Comparison of ENCODE assay signal across 18 cellular contexts in genomic region chr9:131263701-131264100, GRCh38. TPM values are rescaled to one million over a fixed set of nuclear protein-coding genes. Genes with fewer than 3 reads are reported as not detected.
DNase-seq lines count a peak whose midpoint lies in the region; ATAC-seq and TF ChIP-seq lines count a peak whose summit lies in the region.
"Had no signal": no experiment of that assay in that cellular context is flagged by ENCODE, and none has a peak within 500 bp of the region (broad histone marks: within the 10 kb centered on the region; RNA-seq: fewer than 3 reads in every experiment).

No MANE protein-coding gene starts in this region.

- peaks cover 77% of the 10 kb centered on the region for H3K36me3 Mint-ChIP-seq in CD4-positive, alpha-beta T cell (ENCODE audit: low read depth)
- peaks cover 69% of the 10 kb centered on the region for H3K36me3 Mint-ChIP-seq in activated T-helper 17 cell treated with anti-CD3 and anti-CD28 coated beads, Interleukin-2, amount 50 U/mL, for 72 hours (ENCODE audit: low read depth)
- H3K36me3 Mint-ChIP-seq in naive B cell = peaks cover 6 to 7% of the 10 kb centered on the region in 2 donors

- H3K9me3 Mint-ChIP-seq in CD4-positive, alpha-beta T cell = no peaks in the 10 kb centered on the region
- H3K9me3 Mint-ChIP-seq in activated T-helper 17 cell treated with anti-CD3 and anti-CD28 coated beads, Interleukin-2, amount 50 U/mL, for 72 hours = no peaks in the 10 kb centered on the region
- H3K9me3 Mint-ChIP-seq in naive B cell = no peaks in the 10 kb centered on the region

- POLR2A ChIA-PET in CD4-positive, alpha-beta T cell (lab: Charles Lee) = interaction anchor here (4.4 to 18.0 kb wide), 3 partner anchors 7 to 15 kb away, joined by 19 to 738 read pairs (median 738); partner anchors contain the start of gene FAM78A

- CTCF ChIA-PET in CD4-positive, alpha-beta T cell (lab: Charles Lee) = interaction anchor here (1.2 kb wide), 1 partner anchor 25 kb away, joined by 3 read pairs; no protein-coding TSS in a partner anchor

- peak overlapping the region; percentile 85 for H3K4me3 Mint-ChIP-seq in CD4-positive, alpha-beta T cell
- H3K4me3 Mint-ChIP-seq in activated T-helper 17 cell treated with anti-CD3 and anti-CD28 coated beads, Interleukin-2, amount 50 U/mL, for 72 hours = peak overlapping the region; percentile 94
- peak overlapping the region in 4 of 8 donors; percentile 12 to 72 (median 40) for H3K4me3 Mint-ChIP-seq in naive B cell

- H4K20me1 ChIP-seq in BLaER1 treated with 17β-estradiol and CSF1 and Interleukin-3, amounts not matched to agents 10 nM and 100 nM = peaks cover 0 to 60% (median 3%) of the 10 kb centered on the region in 11 experiments; a peak in 8 of 22 replicates

- DNase-seq in CD4-positive, alpha-beta T cell = no peak
- DNase-seq in naive B cell (no peak), NCI-H69 (lab: John Stamatoyannopoulos, UW) (no peak), SK-N-DZ (ENCODE audit: low spot score) (no peak), BE2C (no peak)
- DNase-seq: anterior cingulate cortex, GDM1, head of caudate nucleus, KG1, NCI-H1417, SIG-M5 had no signal

- no peaks in the 10 kb centered on the region for H3K27me3 ChIP-seq in BLaER1 treated with 17β-estradiol and CSF1 and Interleukin-3, amounts not matched to agents 10 nM and 100 nM
- no peaks in the 10 kb centered on the region for H3K27me3 ChIP-seq in CD4-positive, alpha-beta T cell (ENCODE audit: control insufficient read depth, insufficient read depth, low read length)
- no peaks in the 10 kb centered on the region for H3K27me3 ChIP-seq in BE2C
- H3K27me3 ChIP-seq: suprapubic skin had no signal

- H3K4me2 ChIP-seq in BLaER1 treated with 17β-estradiol and CSF1 and Interleukin-3, amounts not matched to agents 10 nM and 100 nM = peak overlapping the region; percentile 36 to 100 (median 89); a peak in 21 of 22 replicates

- no peak for ATAC-seq in CD4-positive, alpha-beta T cell (ENCODE audit: poor library complexity)
- no peak for ATAC-seq in activated T-helper 17 cell treated with anti-CD3 and anti-CD28 coated beads, Interleukin-2, amount 50 U/mL, for 72 hours (replicated peaks)
- ATAC-seq in naive B cell (ENCODE audit: low read depth in 2 of 2) (no peak), GM19467 (IDR thresholded peaks at IDR 0.05; ENCODE audit: unreplicated experiment) (no peak)
- ATAC-seq: esophagus mucosa had no signal

- peak overlapping the region; percentile 100 for H3K27ac Mint-ChIP-seq in CD4-positive, alpha-beta T cell
- H3K27ac Mint-ChIP-seq in activated T-helper 17 cell treated with anti-CD3 and anti-CD28 coated beads, Interleukin-2, amount 50 U/mL, for 72 hours = peak overlapping the region; percentile 83
- H3K27ac Mint-ChIP-seq in naive B cell = peak overlapping the region in 5 of 6 donors; percentile 27 to 88 (median 53)
- H3K27ac Mint-ChIP-seq: progenitor cell of endocrine pancreas had no signal

- no peaks in the 10 kb centered on the region for H3K9me3 ChIP-seq in BLaER1 treated with 17β-estradiol and CSF1 and Interleukin-3, amounts not matched to agents 10 nM and 100 nM (replicated peaks in 1 of 11)
- no peaks in the 10 kb centered on the region for H3K9me3 ChIP-seq in CD4-positive, alpha-beta T cell (ENCODE audit: control insufficient read depth, low read length)
- H3K9me3 ChIP-seq in BE2C = no peaks in the 10 kb centered on the region
- H3K9me3 ChIP-seq: suprapubic skin had no signal

- intact Hi-C loops in CD4-positive, alpha-beta T cell (cut with DNase I, micrococcal nuclease) = no loop called here

- H3K4me3 ChIP-seq in BLaER1 treated with 17β-estradiol and CSF1 and Interleukin-3, amounts not matched to agents 10 nM and 100 nM = no peak overlapping the region
- H3K4me3 ChIP-seq in BE2C (ENCODE audit: low read depth, low read length) = no peak overlapping the region
- H3K4me3 ChIP-seq: coronary artery, suprapubic skin had no signal

- H3K4me1 Mint-ChIP-seq in CD4-positive, alpha-beta T cell (ENCODE audit: low read depth) = peaks cover 72% of the 10 kb centered on the region
- H3K4me1 Mint-ChIP-seq in activated T-helper 17 cell treated with anti-CD3 and anti-CD28 coated beads, Interleukin-2, amount 50 U/mL, for 72 hours = peaks cover 17% of the 10 kb centered on the region
- H3K4me1 Mint-ChIP-seq in naive B cell = peaks cover 29 to 78% (median 43%) of the 10 kb centered on the region in 3 donors

- peak overlapping the region in 3 of 11 experiments; percentile 11 to 58 (median 41); a peak in 3 of 22 replicates for H3K9ac ChIP-seq in BLaER1 treated with 17β-estradiol and CSF1 and Interleukin-3, amounts not matched to agents 10 nM and 100 nM

- no peaks in the 10 kb centered on the region for H3K27me3 Mint-ChIP-seq in CD4-positive, alpha-beta T cell
- H3K27me3 Mint-ChIP-seq in activated T-helper 17 cell treated with anti-CD3 and anti-CD28 coated beads, Interleukin-2, amount 50 U/mL, for 72 hours = no peaks in the 10 kb centered on the region
- no peaks in the 10 kb centered on the region for H3K27me3 Mint-ChIP-seq in naive B cell
- H3K27me3 Mint-ChIP-seq: progenitor cell of endocrine pancreas had no signal

- H3K36me3 ChIP-seq in BLaER1 treated with 17β-estradiol and CSF1 and Interleukin-3, amounts not matched to agents 10 nM and 100 nM = peaks cover 8 to 75% (median 36%) of the 10 kb centered on the region in 11 experiments; a peak in 21 of 22 replicates
- no peaks in the 10 kb centered on the region for H3K36me3 ChIP-seq in BE2C

- H3K4me1 ChIP-seq in BLaER1 treated with 17β-estradiol and CSF1 and Interleukin-3, amounts not matched to agents 10 nM and 100 nM = peaks cover 89 to 100% (median 100%) of the 10 kb centered on the region in 10 experiments
- H3K4me1 ChIP-seq in BE2C = no peaks in the 10 kb centered on the region

- no peak for TF ChIP-seq CTCF in CD4-positive, alpha-beta T cell (IDR thresholded peaks at IDR 0.05)
- no peak for TF ChIP-seq CTCF in BE2C (IDR thresholded peaks at IDR 0.05; ENCODE audit: low read depth, low read length)

- peak overlapping the region in 5 of 11 experiments; percentile 13 to 51 (median 24); a peak in 6 of 22 replicates for H3K27ac ChIP-seq in BLaER1 treated with 17β-estradiol and CSF1 and Interleukin-3, amounts not matched to agents 10 nM and 100 nM
- peak overlapping the region; percentile 94 for H3K27ac ChIP-seq in CD4-positive, alpha-beta T cell (ENCODE audit: low read depth, low read length)
- H3K27ac ChIP-seq: coronary artery, suprapubic skin had no signal

RNA-seq across cellular contexts. Expression of gene FAM78A, which starts 12.6 kb away (rescaled TPM):
- total RNA-seq in CD4-positive, alpha-beta T cell = 10 to 100 TPM; 62.4 to 62.7 TPM
- total RNA-seq in activated T-helper 17 cell treated with anti-CD3 and anti-CD28 coated beads, Interleukin-2, amount 50 U/mL, for 72 hours = 10 to 100 TPM; 29.1 to 50.2 TPM
- polyA plus RNA-seq in naive B cell (ENCODE audit: low read depth in 6 of 6) = 10 to 100 TPM in 4 of 6 donors, 1 to 10 TPM in 2; 5.2 to 18.3 (median 11.6) TPM
- polyA plus RNA-seq in SK-N-DZ (2014; cell fraction: cytosol; rRNA removed) = 0.96 and 1.3 TPM in 2 replicates
- polyA plus RNA-seq in SK-N-DZ (2014; cell fraction: nucleus; rRNA removed) = 0.56 and 0.67 TPM in 2 replicates
- 1.3 TPM for polyA plus RNA-seq in BE2C (2012; ENCODE audit: insufficient read depth, insufficient read length, low read depth)

RNA-seq across cellular contexts. Expression of gene PLPP7, which starts 25.8 kb away (rescaled TPM):
- under 1 TPM in 1 of 2 experiments, not detected in 1; 0.22 TPM for total RNA-seq in CD4-positive, alpha-beta T cell
- not detected for total RNA-seq in activated T-helper 17 cell treated with anti-CD3 and anti-CD28 coated beads, Interleukin-2, amount 50 U/mL, for 72 hours
- polyA plus RNA-seq in naive B cell (ENCODE audit: low read depth in 6 of 6) = 1 to 10 TPM in 3 of 6 donors, under 1 TPM in 2, not detected in 1; 0.78 to 2.0 (median 1.2) TPM
- 4.8 and 7.3 TPM in 2 replicates for polyA plus RNA-seq in SK-N-DZ (2014; cell fraction: cytosol; rRNA removed)
- 6.4 and 9.9 TPM in 2 replicates for polyA plus RNA-seq in SK-N-DZ (2014; cell fraction: nucleus; rRNA removed)
- 22.6 TPM for polyA plus RNA-seq in BE2C (2012; ENCODE audit: insufficient read depth, insufficient read length, low read depth)
